In the genomic region with DNA sequence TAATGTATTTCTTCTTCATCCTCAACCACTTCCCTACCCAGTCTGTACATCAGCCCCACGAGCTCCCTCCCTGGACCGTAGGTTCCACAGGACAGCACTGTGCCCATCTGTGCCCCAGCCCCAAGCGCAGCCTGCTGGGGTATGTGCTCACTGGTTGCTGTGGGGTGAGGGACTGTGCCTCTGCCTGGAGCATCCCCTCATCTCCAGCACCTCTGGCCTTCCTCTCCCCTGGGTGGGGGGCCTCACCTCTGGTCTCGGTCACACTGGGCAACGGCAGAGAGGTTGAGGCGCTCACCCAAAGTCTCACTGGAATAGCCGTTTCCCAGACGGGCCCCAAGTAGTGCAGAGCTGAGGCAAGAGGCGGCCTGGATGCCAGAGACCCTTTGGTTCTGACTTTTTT, we compare ENCODE assay signal across 11 cellular contexts.
A peak's percentile ranks its signal among the peaks of the same experiment; 100 is the strongest.
DNase-seq lines count a peak whose midpoint lies in the region; ATAC-seq and TF ChIP-seq lines count a peak whose summit lies in the region.
"Had no signal": no experiment of that assay in that cellular context is flagged by ENCODE, and none has a peak within 500 bp of the region (broad histone marks: within the 10 kb centered on the region; RNA-seq: fewer than 3 reads in every experiment).

No MANE protein-coding gene starts in this region.

- H3K4me3 ChIP-seq in iPS-18a (ENCODE audit: low read length): peak overlapping the region; percentile 58

- H3K27ac ChIP-seq in iPS-18a (ENCODE audit: low read length): no peak overlapping the region
- H3K27ac ChIP-seq: WERI-Rb-1 had no signal

- peaks cover 11% of the 10 kb centered on the region for H3K4me1 ChIP-seq in iPS-18a (ENCODE audit: control insufficient read depth, low read depth, low read length)

- peaks cover 30% of the 10 kb centered on the region for H3K4me1 Mint-ChIP-seq in stimulated activated memory B cell treated with anti-CD40 and anti-IgM and Interleukin-4, amounts not matched to agents 10 μg/mL and 1 μg/mL and 100 μg/mL, for 72 hours

- H3K9me3 Mint-ChIP-seq in stimulated activated memory B cell treated with anti-CD40 and anti-IgM and Interleukin-4, amounts not matched to agents 10 μg/mL and 1 μg/mL and 100 μg/mL, for 72 hours: peaks cover 3% of the 10 kb centered on the region

- peaks cover 36% of the 10 kb centered on the region for H3K36me3 Mint-ChIP-seq in stimulated activated memory B cell treated with anti-CD40 and anti-IgM and Interleukin-4, amounts not matched to agents 10 μg/mL and 1 μg/mL and 100 μg/mL, for 72 hours

- no peak overlapping the region for H3K9ac ChIP-seq in iPS-18a (ENCODE audit: low read length)

- peak; percentile 4; the same call in 1 of the 3 replicates for ATAC-seq in SK-N-SH treated with all-trans-retinoic acid at 6 μM for 48 hours
- no peak for ATAC-seq in stimulated activated memory B cell treated with anti-CD40 and anti-IgM and Interleukin-4, amounts not matched to agents 10 μg/mL and 1 μg/mL and 100 μg/mL, for 72 hours

- peak overlapping the region; percentile 80 for H3K27ac Mint-ChIP-seq in stimulated activated memory B cell treated with anti-CD40 and anti-IgM and Interleukin-4, amounts not matched to agents 10 μg/mL and 1 μg/mL and 100 μg/mL, for 72 hours

- H3K4me3 Mint-ChIP-seq in stimulated activated memory B cell treated with anti-CD40 and anti-IgM and Interleukin-4, amounts not matched to agents 10 μg/mL and 1 μg/mL and 100 μg/mL, for 72 hours: peak overlapping the region; percentile 82

- H3K36me3 ChIP-seq in iPS-18a (ENCODE audit: control insufficient read depth, low read depth, low read length): peaks cover 10% of the 10 kb centered on the region

- H3K9me3 ChIP-seq in iPS-18a (ENCODE audit: control insufficient read depth, low read depth, low read length): no peaks in the 10 kb centered on the region

- no peaks in the 10 kb centered on the region for H3K27me3 ChIP-seq in iPS-18a (ENCODE audit: control insufficient read depth, insufficient read depth, low read length)

- no peaks in the 10 kb centered on the region for H3K27me3 Mint-ChIP-seq in stimulated activated memory B cell treated with anti-CD40 and anti-IgM and Interleukin-4, amounts not matched to agents 10 μg/mL and 1 μg/mL and 100 μg/mL, for 72 hours

- DNase-seq in activated effector memory CD4-positive, alpha-beta T cell treated with anti-CD3 and anti-CD28 coated beads, Interleukin-2, amount 50 U/mL, for 16 hours: peak; percentile 54
- no peak for DNase-seq in activated effector memory CD4-positive, alpha-beta T cell treated with Interleukin-2 at 50 U/mL for 16 hours
- no peak for DNase-seq in DMS 273 treated with DMSO at 0.1 percent for 48 hours (lab: John Stamatoyannopoulos, UW)
- no peak for DNase-seq in NCI-H2107 treated with DMSO at 0.1 percent for 48 hours (lab: John Stamatoyannopoulos, UW; ENCODE audit: unreplicated experiment)
- no peak for DNase-seq in NCI-H1930 (lab: John Stamatoyannopoulos, UW)
- DNase-seq: NCI-H1105 treated with DMSO at 0.1 percent for 48 hours; stimulated activated CD4-positive, alpha-beta T cell treated with anti-CD3 and anti-CD28 coated beads, Interleukin-15, amount 100 ng/mL, for 24 hours; WERI-Rb-1 had no signal

TF ChIP-seq in SK-N-SH treated with all-trans-retinoic acid at 6 μM for 48 hours, 23 proteins besides CTCF, POLR2A, EP300 and RAD21:
- TF ChIP-seq SNAI2 (CRISPR knock-in tag; IDR thresholded peaks at IDR 0.05): no peak
- TF ChIP-seq ZFP3 (CRISPR knock-in tag; IDR thresholded peaks at IDR 0.05): no peak
- TF ChIP-seq TCF4 (CRISPR knock-in tag; IDR thresholded peaks at IDR 0.05; ENCODE audit: borderline replicate concordance): no peak
- no peak for TF ChIP-seq ISL1 (CRISPR knock-in tag; IDR thresholded peaks at IDR 0.05)
- no peak for TF ChIP-seq ZFP30 (CRISPR knock-in tag; IDR thresholded peaks at IDR 0.05)
- no peak for TF ChIP-seq ZC3H10 (CRISPR knock-in tag; IDR thresholded peaks at IDR 0.05)
